Comparison of ENCODE assay signal across 1 cellular context in genomic region chr14:53278602-53279506, GRCh38.
TF ChIP-seq lines count a peak whose summit lies in the region.

No MANE protein-coding gene starts in this region.

TF ChIP-seq in K562, 482 proteins besides CTCF, POLR2A, EP300 and RAD21 (continued from another document and continues in another):
- TF ChIP-seq CGGBP1 (CRISPR knock-in tag; IDR thresholded peaks at IDR 0.05): no peak
- TF ChIP-seq ZNF76 (CRISPR knock-in tag; IDR thresholded peaks at IDR 0.05; ENCODE audit: borderline replicate concordance): 0 out of 2 replicates have a peak, but pooled peaks have one; percentile 56
- TF ChIP-seq SLC30A9 (CRISPR knock-in tag; IDR thresholded peaks at IDR 0.05): no peak
- peak; percentile 87 for TF ChIP-seq ZNF644 (tag; IDR thresholded peaks at IDR 0.05; ENCODE audit: low read depth)
- TF ChIP-seq HEY1 (CRISPR knock-in tag; IDR thresholded peaks at IDR 0.05; ENCODE audit: borderline replicate concordance): no peak
- peak; percentile 89 for TF ChIP-seq ZKSCAN8 (CRISPR knock-in tag; IDR thresholded peaks at IDR 0.05)
- no peak for TF ChIP-seq CTCFL (IDR thresholded peaks at IDR 0.05; ENCODE audit: borderline replicate concordance, insufficient read depth, low read depth, low read length, poor library complexity, severe bottlenecking)
- no peak for TF ChIP-seq BRF2 (IDR thresholded peaks at IDR 0.05; ENCODE audit: borderline replicate concordance, insufficient read depth, insufficient read length)
- TF ChIP-seq GATAD2A (IDR thresholded peaks at IDR 0.05): no peak
- no peak for TF ChIP-seq MBD1 (CRISPR knock-in tag; IDR thresholded peaks at IDR 0.05)
- TF ChIP-seq NFE2L1 (tag; IDR thresholded peaks at IDR 0.05; ENCODE audit: borderline replicate concordance, low read depth): peak; percentile 72; the same call in 1 of the 2 replicates
- no peak for TF ChIP-seq NR0B1 (IDR thresholded peaks at IDR 0.05; ENCODE audit: partially characterized antibody)
- TF ChIP-seq MCM5 (IDR thresholded peaks at IDR 0.05; ENCODE audit: low read depth): no peak
- TF ChIP-seq TEAD1 (CRISPR knock-in tag; IDR thresholded peaks at IDR 0.05): peak in 1 of 2 experiments; percentile 90; a peak in 2 of 4 replicates
- no peak for TF ChIP-seq NKRF (IDR thresholded peaks at IDR 0.05; ENCODE audit: borderline replicate concordance)
- peak; percentile 89 for TF ChIP-seq ZBTB17 (CRISPR knock-in tag; IDR thresholded peaks at IDR 0.05)
- peak; percentile 92 for TF ChIP-seq SMAD3 (CRISPR knock-in tag; conservative IDR thresholded peaks at IDR 0.05)
- peak; percentile 93 for TF ChIP-seq ZNF592 (IDR thresholded peaks at IDR 0.05)
- TF ChIP-seq TAF7 (tag; IDR thresholded peaks at IDR 0.05): peak; percentile 23; the same call in 1 of the 2 replicates
- TF ChIP-seq NR3C1 (CRISPR knock-in tag; IDR thresholded peaks at IDR 0.05): no peak
- peak; percentile 93 for TF ChIP-seq ZNF395 (CRISPR knock-in tag; IDR thresholded peaks at IDR 0.05)
- TF ChIP-seq ESRRA (IDR thresholded peaks at IDR 0.05; ENCODE audit: borderline replicate concordance, low read depth): no peak
- TF ChIP-seq MTA1 (IDR thresholded peaks at IDR 0.05; ENCODE audit: borderline replicate concordance): no peak
- no peak for TF ChIP-seq E2F4 (CRISPR knock-in tag; IDR thresholded peaks at IDR 0.05; ENCODE audit: low read depth)
- no peak for TF ChIP-seq BRD4 (IDR thresholded peaks at IDR 0.05)
- no peak for TF ChIP-seq ZNF511 (CRISPR knock-in tag; IDR thresholded peaks at IDR 0.05)
- TF ChIP-seq JUND (IDR thresholded peaks at IDR 0.05; ENCODE audit: borderline replicate concordance, low read depth, low read length): no peak
- peak; percentile 71; the same call in 2 of the 3 replicates for TF ChIP-seq JUND (tag; IDR thresholded peaks at IDR 0.05; ENCODE audit: borderline replicate concordance, low read depth, low read length)
- no peak for TF ChIP-seq ZNF165 (CRISPR knock-in tag; IDR thresholded peaks at IDR 0.05; ENCODE audit: borderline replicate concordance)
- peak; percentile 84; the same call in 1 of the 2 replicates for TF ChIP-seq ZNF79 (CRISPR knock-in tag; IDR thresholded peaks at IDR 0.05; ENCODE audit: low read depth)
- TF ChIP-seq PYGO2 (tag; IDR thresholded peaks at IDR 0.05): peak; percentile 80
- no peak for TF ChIP-seq SNAPC5 (CRISPR knock-in tag; IDR thresholded peaks at IDR 0.05)
- TF ChIP-seq HMBOX1 (IDR thresholded peaks at IDR 0.05): no peak
- peak; percentile 77; the same call in 1 of the 2 replicates for TF ChIP-seq PATZ1 (CRISPR knock-in tag; IDR thresholded peaks at IDR 0.05; ENCODE audit: borderline replicate concordance)
- no peak for TF ChIP-seq ZBTB2 (IDR thresholded peaks at IDR 0.05)
- TF ChIP-seq SMARCA5 (IDR thresholded peaks at IDR 0.05): no peak
- no peak for TF ChIP-seq ARID2 (IDR thresholded peaks at IDR 0.05)
